15 cellular contexts compared by ENCODE assay signal in genomic region chr18:22243513-22243912, GRCh38.
DNase-seq lines count a peak whose midpoint lies in the region; ATAC-seq and TF ChIP-seq lines count a peak whose summit lies in the region.
"Had no signal": no experiment of that assay in that cellular context is flagged by ENCODE, and none has a peak within 500 bp of the region (broad histone marks: within the 10 kb centered on the region; RNA-seq: fewer than 3 reads in every experiment).

No MANE protein-coding gene starts in this region.

- peak overlapping the region; percentile 51 for H3K27ac Mint-ChIP-seq in nephron progenitor cell
- H3K27ac Mint-ChIP-seq: CD4-positive, alpha-beta T cell had no signal

- no peak for TF ChIP-seq CTCF in PC-3 (conservative IDR thresholded peaks at IDR 0.05; ENCODE audit: low read depth, low read length)
- no peak for TF ChIP-seq CTCF in hepatocyte (IDR thresholded peaks at IDR 0.05; ENCODE audit: poor library complexity)
- no peak for TF ChIP-seq CTCF in nephron progenitor cell (IDR thresholded peaks at IDR 0.05)

- no peaks in the 10 kb centered on the region for H3K79me2 ChIP-seq in PC-3 (ENCODE audit: low read length)
- no peaks in the 10 kb centered on the region for H3K79me2 ChIP-seq in hepatocyte

- H3K4me3 Mint-ChIP-seq in nephron progenitor cell = no peak overlapping the region
- H3K4me3 Mint-ChIP-seq: CD4-positive, alpha-beta T cell had no signal

- H3K9me2 ChIP-seq in PC-3 (replicated peaks; ENCODE audit: low read length) (no peaks in the 10 kb centered on the region), hepatocyte (replicated peaks; ENCODE audit: insufficient read depth) (no peaks in the 10 kb centered on the region)

- POLR2A ChIA-PET in PC-3 (lab: Charles Lee; ENCODE audit: unreplicated experiment) = no interaction called here

- H3K4me1 ChIP-seq in PC-3 (ENCODE audit: insufficient read depth, low read length) = 0 out of 2 replicates have a peak, but pooled peaks cover 4% of the 10 kb centered on the region
- peaks cover 24% of the 10 kb centered on the region for H3K4me1 ChIP-seq in hepatocyte (ENCODE audit: insufficient read depth)
- H3K4me1 ChIP-seq: BE2C had no signal

- H3K4me2 ChIP-seq in PC-3 (ENCODE audit: low read length) (peak overlapping the region; percentile 26), hepatocyte (peak overlapping the region; percentile 50)

- H3K4me3 ChIP-seq in PC-3 (ENCODE audit: low read length) (no peak overlapping the region), hepatocyte (no peak overlapping the region)

- H3K36me3 ChIP-seq in PC-3 (ENCODE audit: low read depth, low read length) (no peaks in the 10 kb centered on the region), hepatocyte (replicated peaks; ENCODE audit: insufficient read depth, low read depth) (no peaks in the 10 kb centered on the region)
- H3K36me3 ChIP-seq: BE2C had no signal

- H2AFZ ChIP-seq in PC-3 (ENCODE audit: low read length) (0 out of 2 replicates have a peak overlapping the region, but pooled peaks have one; percentile 34), hepatocyte (no peak overlapping the region)

- no TSS peak for BruUV-seq in PC-3 (replicated peaks; lab: Mats Ljungman, UMichigan)

- CTCF ChIA-PET in PC-3 (lab: Charles Lee) = no interaction called here

- 54% methylated on average over 3 of the region's 3 CpGs for WGBS in hepatocyte (ENCODE audit: low lambda C conversion rate, missing lambda C conversion rate)

- no peak overlapping the region for H3K9ac ChIP-seq in PC-3 (ENCODE audit: low read length)

- no peaks in the 10 kb centered on the region for H3K36me3 Mint-ChIP-seq in nephron progenitor cell (ENCODE audit: low read depth)

- H4K20me1 ChIP-seq in PC-3 (ENCODE audit: low read length) (no peaks in the 10 kb centered on the region), hepatocyte (ENCODE audit: insufficient read depth, poor library complexity, severe bottlenecking) (no peaks in the 10 kb centered on the region)

- H3K27me3 ChIP-seq in PC-3 (ENCODE audit: low read length) (no peaks in the 10 kb centered on the region), hepatocyte (no peaks in the 10 kb centered on the region)
- H3K27me3 ChIP-seq: BE2C had no signal

- DNase-seq in PC-3 (peak; percentile 36), hepatocyte (ENCODE audit: low spot score) (no peak), nephron progenitor cell (no peak), cortex of kidney (lab: John Stamatoyannopoulos, UW) (no peak), NCI-H748 treated with DMSO at 0.1 percent for 48 hours (lab: John Stamatoyannopoulos, UW) (no peak)
- DNase-seq: BE2C; C1 segment of cervical spinal cord; CD4-positive, alpha-beta T cell; DMS153; DMS79 treated with DMSO at 0.1 percent for 48 hours; GF-D8; GOT3; H7 had no signal

- ATAC-seq in PC-3 (peak; percentile 80), HG02970 (IDR thresholded peaks at IDR 0.05; ENCODE audit: low FRiP score, unreplicated experiment) (no peak)

- H3K9me3 Mint-ChIP-seq in nephron progenitor cell = no peaks in the 10 kb centered on the region

- peaks cover 37% of the 10 kb centered on the region for H3K4me1 Mint-ChIP-seq in nephron progenitor cell

- H3K9me3 ChIP-seq in PC-3 (ENCODE audit: low read length) = no peaks in the 10 kb centered on the region
- H3K9me3 ChIP-seq in hepatocyte (ENCODE audit: low read depth) = no peaks in the 10 kb centered on the region
- H3K9me3 ChIP-seq: BE2C had no signal

- H3K27ac ChIP-seq in PC-3 (ENCODE audit: low read length) = no peak overlapping the region
- peak overlapping the region; percentile 88 for H3K27ac ChIP-seq in hepatocyte
- H3K27ac ChIP-seq: HL-60 had no signal

- H3F3A ChIP-seq in PC-3 (ENCODE audit: low read length, unreplicated experiment) = no peaks in the 10 kb centered on the region

- H3K27me3 Mint-ChIP-seq in nephron progenitor cell (ENCODE audit: low read depth, poor library complexity) = peaks cover 16% of the 10 kb centered on the region
- H3K27me3 Mint-ChIP-seq: CD4-positive, alpha-beta T cell had no signal

- intact Hi-C loops in PC-3 (cut with micrococcal nuclease) = no loop called here
